Comparison of ENCODE assay signal across 1 cellular context in the genomic region with DNA sequence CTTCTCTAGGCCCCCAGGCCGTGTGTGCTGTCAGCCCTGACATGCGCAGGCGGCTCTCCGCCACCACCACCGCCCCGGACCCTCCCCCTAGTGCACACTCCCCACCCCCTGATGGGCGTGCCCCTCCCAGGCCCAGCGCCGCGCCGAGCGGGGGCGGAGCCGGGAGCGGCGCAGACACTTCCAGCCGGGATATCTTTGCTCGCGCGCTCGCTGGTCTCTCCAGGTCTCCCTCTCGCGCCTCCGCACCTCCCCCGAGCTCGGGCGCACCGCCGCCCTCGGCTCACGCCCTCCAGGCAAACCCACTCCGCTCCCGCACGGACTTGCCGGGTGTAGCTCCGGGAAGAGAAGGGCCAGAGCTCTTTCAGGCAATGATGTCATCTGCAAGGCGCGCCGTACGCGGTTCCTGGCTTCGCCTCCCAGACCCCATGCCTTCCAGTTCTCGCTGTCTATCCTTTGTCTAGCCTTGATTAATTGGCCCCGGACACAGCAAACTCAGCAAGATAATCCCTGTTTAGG.
A peak's percentile ranks its signal among the peaks of the same experiment; 100 is the strongest.
TF ChIP-seq lines count a peak whose summit lies in the region.

A gene with protein sequence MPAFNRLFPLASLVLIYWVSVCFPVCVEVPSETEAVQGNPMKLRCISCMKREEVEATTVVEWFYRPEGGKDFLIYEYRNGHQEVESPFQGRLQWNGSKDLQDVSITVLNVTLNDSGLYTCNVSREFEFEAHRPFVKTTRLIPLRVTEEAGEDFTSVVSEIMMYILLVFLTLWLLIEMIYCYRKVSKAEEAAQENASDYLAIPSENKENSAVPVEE (minus strand): TSS at position 59 of the 516 bp plus-strand sequence. CDS start 823 bp downstream, outside the sequence.

TF ChIP-seq in H1, 55 proteins besides CTCF, POLR2A, EP300 and RAD21:
- no peak for TF ChIP-seq SP2 (IDR thresholded peaks at IDR 0.05; ENCODE audit: low read length)
- TF ChIP-seq SAP30 (IDR thresholded peaks at IDR 0.05; ENCODE audit: insufficient read depth, insufficient replicate concordance, low read length) = no peak
- TF ChIP-seq SP4 (IDR thresholded peaks at IDR 0.05; ENCODE audit: low read length) = no peak
- TF ChIP-seq, protein P1, sequence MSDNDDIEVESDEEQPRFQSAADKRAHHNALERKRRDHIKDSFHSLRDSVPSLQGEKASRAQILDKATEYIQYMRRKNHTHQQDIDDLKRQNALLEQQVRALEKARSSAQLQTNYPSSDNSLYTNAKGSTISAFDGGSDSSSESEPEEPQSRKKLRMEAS (IDR thresholded peaks at IDR 0.05) = peak; percentile 54; the same call in 1 of the 2 replicates
- TF ChIP-seq JUND (IDR thresholded peaks at IDR 0.05; ENCODE audit: low read length) = peak; percentile 60; the same call in 1 of the 2 replicates
- TF ChIP-seq NRF1 (IDR thresholded peaks at IDR 0.05; ENCODE audit: low read depth, low read length) = peak; percentile 50
- no peak for TF ChIP-seq CHD2 (IDR thresholded peaks at IDR 0.05; ENCODE audit: low read length)
- no peak for TF ChIP-seq FOSL1 (IDR thresholded peaks at IDR 0.05; ENCODE audit: insufficient read depth, low read depth, low read length)
- no peak for TF ChIP-seq BRCA1 (IDR thresholded peaks at IDR 0.05; ENCODE audit: low read depth, low read length)
- TF ChIP-seq SP1 (IDR thresholded peaks at IDR 0.05; ENCODE audit: low read depth, low read length) = no peak
- TF ChIP-seq TCF12 (IDR thresholded peaks at IDR 0.05; ENCODE audit: low read depth, low read length) = no peak
- peak; percentile 58; the same call in 1 of the 2 replicates for TF ChIP-seq RBBP5 (IDR thresholded peaks at IDR 0.05; ENCODE audit: borderline replicate concordance, low read depth, low read length)
- TF ChIP-seq POLR2AphosphoS5 (IDR thresholded peaks at IDR 0.05; ENCODE audit: low read depth, low read length) = 0 out of 2 replicates have a peak, but pooled peaks have one; percentile 27
- TF ChIP-seq KDM4A (IDR thresholded peaks at IDR 0.05; ENCODE audit: low read depth, low read length, severe bottlenecking) = peak; percentile 87
- no peak for TF ChIP-seq GABPA (IDR thresholded peaks at IDR 0.05; ENCODE audit: borderline replicate concordance, insufficient read depth, low read length)
- TF ChIP-seq, protein P2, sequence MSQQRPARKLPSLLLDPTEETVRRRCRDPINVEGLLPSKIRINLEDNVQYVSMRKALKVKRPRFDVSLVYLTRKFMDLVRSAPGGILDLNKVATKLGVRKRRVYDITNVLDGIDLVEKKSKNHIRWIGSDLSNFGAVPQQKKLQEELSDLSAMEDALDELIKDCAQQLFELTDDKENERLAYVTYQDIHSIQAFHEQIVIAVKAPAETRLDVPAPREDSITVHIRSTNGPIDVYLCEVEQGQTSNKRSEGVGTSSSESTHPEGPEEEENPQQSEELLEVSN (IDR thresholded peaks at IDR 0.05) = peak; percentile 39; the same call in 1 of the 2 replicates
- peak; percentile 66; the same call in 1 of the 2 replicates for TF ChIP-seq CREB1 (IDR thresholded peaks at IDR 0.05)
- peak; percentile 91; the same call in 1 of the 2 replicates for TF ChIP-seq EGR1 (IDR thresholded peaks at IDR 0.05; ENCODE audit: borderline replicate concordance, low read depth, low read length)
- TF ChIP-seq, protein P3, sequence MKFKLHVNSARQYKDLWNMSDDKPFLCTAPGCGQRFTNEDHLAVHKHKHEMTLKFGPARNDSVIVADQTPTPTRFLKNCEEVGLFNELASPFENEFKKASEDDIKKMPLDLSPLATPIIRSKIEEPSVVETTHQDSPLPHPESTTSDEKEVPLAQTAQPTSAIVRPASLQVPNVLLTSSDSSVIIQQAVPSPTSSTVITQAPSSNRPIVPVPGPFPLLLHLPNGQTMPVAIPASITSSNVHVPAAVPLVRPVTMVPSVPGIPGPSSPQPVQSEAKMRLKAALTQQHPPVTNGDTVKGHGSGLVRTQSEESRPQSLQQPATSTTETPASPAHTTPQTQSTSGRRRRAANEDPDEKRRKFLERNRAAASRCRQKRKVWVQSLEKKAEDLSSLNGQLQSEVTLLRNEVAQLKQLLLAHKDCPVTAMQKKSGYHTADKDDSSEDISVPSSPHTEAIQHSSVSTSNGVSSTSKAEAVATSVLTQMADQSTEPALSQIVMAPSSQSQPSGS (IDR thresholded peaks at IDR 0.05; ENCODE audit: low read length) = peak; percentile 91
- 0 out of 2 replicates have a peak, but pooled peaks have one; percentile 36 for TF ChIP-seq PHF8 (conservative IDR thresholded peaks at IDR 0.05; ENCODE audit: low read depth, low read length)
- TF ChIP-seq, protein P4, sequence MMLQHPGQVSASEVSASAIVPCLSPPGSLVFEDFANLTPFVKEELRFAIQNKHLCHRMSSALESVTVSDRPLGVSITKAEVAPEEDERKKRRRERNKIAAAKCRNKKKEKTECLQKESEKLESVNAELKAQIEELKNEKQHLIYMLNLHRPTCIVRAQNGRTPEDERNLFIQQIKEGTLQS (IDR thresholded peaks at IDR 0.05; ENCODE audit: insufficient read depth, low read depth, low read length) = no peak
- no peak for TF ChIP-seq CEBPB (IDR thresholded peaks at IDR 0.05; ENCODE audit: low read depth, low read length)
- TF ChIP-seq TAF1 (IDR thresholded peaks at IDR 0.05; ENCODE audit: low read depth, low read length) = 0 out of 2 replicates have a peak, but pooled peaks have one; percentile 16
TF ChIP-seq in H1: peak in this region for 12.
